Comparison of ENCODE assay signal across 8 cellular contexts in genomic region chr2:172102159-172102857, GRCh38. TPM values are rescaled to one million over a fixed set of nuclear protein-coding genes. Genes with fewer than 3 reads are reported as not detected.
DNase-seq lines count a peak whose midpoint lies in the region; ATAC-seq and TF ChIP-seq lines count a peak whose summit lies in the region.

No MANE protein-coding gene starts in this region.

- H3K9me3 Mint-ChIP-seq in CD14-positive monocyte: peaks cover 0 to 45% (median 27%) of the 10 kb centered on the region in 7 donors
- H3K9me3 Mint-ChIP-seq in stimulated activated memory B cell treated with anti-CD40 and anti-IgM and Interleukin-4, amounts not matched to agents 10 μg/mL and 1 μg/mL and 100 μg/mL, for 72 hours: peaks cover 4% of the 10 kb centered on the region

- no peak for TF ChIP-seq CTCF in CD14-positive monocyte (IDR thresholded peaks at IDR 0.05)

- H3K36me3 ChIP-seq in iPS-15b (ENCODE audit: control insufficient read depth, insufficient read depth, low read length): no peaks in the 10 kb centered on the region

- H3K4me1 ChIP-seq in iPS-15b (ENCODE audit: control insufficient read depth, insufficient read depth, low read length): peaks cover 3% of the 10 kb centered on the region

- no peaks in the 10 kb centered on the region for H3K9me3 ChIP-seq in iPS-15b (ENCODE audit: control insufficient read depth, insufficient read depth, low read length)

- peaks cover 15 to 16% of the 10 kb centered on the region in 2 donors for H3K36me3 Mint-ChIP-seq in CD14-positive monocyte
- no peaks in the 10 kb centered on the region for H3K36me3 Mint-ChIP-seq in stimulated activated memory B cell treated with anti-CD40 and anti-IgM and Interleukin-4, amounts not matched to agents 10 μg/mL and 1 μg/mL and 100 μg/mL, for 72 hours

- H3K4me1 Mint-ChIP-seq in CD14-positive monocyte: peaks cover 68% of the 10 kb centered on the region
- peaks cover 37% of the 10 kb centered on the region for H3K4me1 Mint-ChIP-seq in stimulated activated memory B cell treated with anti-CD40 and anti-IgM and Interleukin-4, amounts not matched to agents 10 μg/mL and 1 μg/mL and 100 μg/mL, for 72 hours

- H3K4me3 Mint-ChIP-seq in CD14-positive monocyte: peak overlapping the region; percentile 86 to 95
- peak overlapping the region; percentile 76 for H3K4me3 Mint-ChIP-seq in stimulated activated memory B cell treated with anti-CD40 and anti-IgM and Interleukin-4, amounts not matched to agents 10 μg/mL and 1 μg/mL and 100 μg/mL, for 72 hours

- H3K4me3 ChIP-seq in iPS-15b (ENCODE audit: low read depth, low read length): peak overlapping the region; percentile 50

- intact Hi-C loops in CD14-positive monocyte (cut with micrococcal nuclease): loop anchor here in 1 of 2 donors (2.0 to 10.0 kb wide), 4 partner anchors 18 to 528 kb away; partner anchors contain the start of gene DLX1

- DNase-seq in CD14-positive monocyte (ENCODE audit: low spot score) (no peak), NCI-H748 (lab: John Stamatoyannopoulos, UW; ENCODE audit: unreplicated experiment) (peak; percentile 97), amniotic stem cell (lab: John Stamatoyannopoulos, UW) (peak; percentile 80), inferior parietal cortex (ENCODE audit: extremely low spot score) (no peak)

- ATAC-seq in GM18517 (IDR thresholded peaks at IDR 0.05; ENCODE audit: unreplicated experiment) (peak; percentile 32), HG02973 (IDR thresholded peaks at IDR 0.05; ENCODE audit: unreplicated experiment) (peak; percentile 32)
- peak; percentile 69 for ATAC-seq in stimulated activated memory B cell treated with anti-CD40 and anti-IgM and Interleukin-4, amounts not matched to agents 10 μg/mL and 1 μg/mL and 100 μg/mL, for 72 hours

- H3K27me3 Mint-ChIP-seq in CD14-positive monocyte (ENCODE audit: low read depth in 3 of 3): peaks cover 90 to 99% (median 95%) of the 10 kb centered on the region in 3 donors
- peaks cover 94% of the 10 kb centered on the region for H3K27me3 Mint-ChIP-seq in stimulated activated memory B cell treated with anti-CD40 and anti-IgM and Interleukin-4, amounts not matched to agents 10 μg/mL and 1 μg/mL and 100 μg/mL, for 72 hours

- no peak overlapping the region for H3K9ac ChIP-seq in iPS-15b (ENCODE audit: low read depth, low read length)

- H3K27me3 ChIP-seq in iPS-15b (ENCODE audit: control insufficient read depth, insufficient read depth, low read length): peaks cover 96% of the 10 kb centered on the region

- peak overlapping the region in 2 of 7 donors; percentile 58 to 63 for H3K27ac Mint-ChIP-seq in CD14-positive monocyte
- H3K27ac Mint-ChIP-seq in stimulated activated memory B cell treated with anti-CD40 and anti-IgM and Interleukin-4, amounts not matched to agents 10 μg/mL and 1 μg/mL and 100 μg/mL, for 72 hours: no peak overlapping the region

RNA-seq across cellular contexts. Expression of gene DLX2, which starts 0.4 kb away (rescaled TPM):
- polyA plus RNA-seq in CD14-positive monocyte: not detected

RNA-seq across cellular contexts. Expression of gene DLX1, which starts 17.0 kb away (rescaled TPM):
- not detected for polyA plus RNA-seq in CD14-positive monocyte

Comparison
In these comparisons a context has a peak if more than half of its experiments do, and no peak if none do; other contexts are left out.
1. DNase-seq: peak in NCI-H748 (single experiment) and amniotic stem cell (single experiment); none in CD14-positive monocyte (single experiment) and inferior parietal cortex (single experiment).
2. Peak in every context shown above with its lines, with median percentiles within 50 percentile points of each other: ATAC-seq.